Comparison of ENCODE assay signal across 29 cellular contexts in genomic region chrX:19110642-19111041, GRCh38.
"Had no signal": no experiment of that assay in that cellular context is flagged by ENCODE, and none has a peak within 500 bp of the region (broad histone marks: within the 10 kb centered on the region; RNA-seq: fewer than 3 reads in every experiment).

No MANE protein-coding gene starts in this region.

- H3K4me3 Mint-ChIP-seq: stimulated activated effector memory CD8-positive, alpha-beta T cell treated with anti-CD3 and anti-CD28 coated beads, Interleukin-12 subunit alpha, Interleukin-12 subunit beta, amount 100 ng/mL, for 72 hours; stimulated activated memory B cell treated with anti-CD40 and anti-IgM and Interleukin-4, amounts not matched to agents 10 μg/mL and 1 μg/mL and 100 μg/mL, for 72 hours; stimulated activated naive B cell treated with anti-CD40 and anti-IgM and Interleukin-4, amounts not matched to agents 10 μg/mL and 1 μg/mL and 100 μg/mL, for 72 hours; stimulated activated naive CD8-positive, alpha-beta T cell treated with anti-CD3 and anti-CD28 coated beads, Interleukin-15, amount 100 ng/mL, for 72 hours; stimulated activated naive CD8-positive, alpha-beta T cell treated with anti-CD3 and anti-CD28 coated beads, Interleukin-15, Interleukin-2, amounts not matched to agents 100 ng/mL and 50 ng/mL, for 24 hours; type B pancreatic cell had no signal

- FAIRE-seq: urothelium cell line had no signal

- DNase-seq: stimulated activated CD4-positive, alpha-beta T cell treated with anti-CD3 and anti-CD28 coated beads, Interleukin-2, amount 100 ng/mL, for 48 hours; stimulated activated CD4-positive, alpha-beta T cell treated with anti-CD3 and anti-CD28 coated beads, Interleukin-4, amount 100 ng/mL, for 1 hour; stimulated activated CD4-positive, alpha-beta T cell treated with anti-CD3 and anti-CD28 coated beads, Interleukin-4, amount 100 ng/mL, for 24 hours; stimulated activated CD4-positive, alpha-beta T cell treated with anti-CD3 and anti-CD28 coated beads, Interleukin-4, amount 100 ng/mL, for 4 hours; stimulated activated CD8-positive, alpha-beta memory T cell treated with anti-CD3 and anti-CD28 coated beads, Interleukin-4, amount 100 ng/mL, for 48 hours; stimulated activated naive B cell treated with anti-CD40 and anti-IgM and Interleukin-4, amounts not matched to agents 10 μg/mL and 1 μg/mL and 100 μg/mL, for 72 hours; stimulated activated naive CD4-positive, alpha-beta T cell; stimulated activated naive CD4-positive, alpha-beta T cell treated with Interleukin-2 at 50 U/mL for 16 hours; stimulated activated naive CD8-positive, alpha-beta T cell treated with anti-CD3 and anti-CD28 coated beads, Interleukin-15, amount 100 ng/mL, for 72 hours; stimulated activated naive CD8-positive, alpha-beta T cell treated with anti-CD3 and anti-CD28 coated beads, Interleukin-15, Interleukin-2, amounts not matched to agents 100 U/mL and 50 U/mL, for 24 hours; stomach; substantia nigra; testis; thyroid gland; tibial artery; transverse colon; trophoblast cell; upper lobe of left lung; upper lobe of right lung; uterus had no signal

- H3K4me1 ChIP-seq: suprapubic skin, testis, thyroid gland, tibial artery, tibial nerve, transverse colon, upper lobe of left lung, upper lobe of right lung, uterus, vagina had no signal

- H3K4me3 ChIP-seq: stomach, suprapubic skin, testis, thoracic aorta, thyroid gland, tibial artery, tibial nerve, transverse colon, upper lobe of left lung, upper lobe of right lung, uterus, vagina had no signal

- H3K36me3 ChIP-seq: stomach, suprapubic skin, thoracic aorta, thyroid gland, tibial artery, tibial nerve, transverse colon, upper lobe of left lung, upper lobe of right lung, uterus, vagina had no signal

- H3K27ac ChIP-seq: stomach, suprapubic skin, testis, thoracic aorta, thyroid gland, tibial artery, tibial nerve, transverse colon, upper lobe of left lung, upper lobe of right lung, uterus, vagina had no signal

- H3K27me3 ChIP-seq: suprapubic skin, testis, thyroid gland, tibial artery, tibial nerve, transverse colon, upper lobe of left lung, upper lobe of right lung, uterus, vagina had no signal

- H3K27ac Mint-ChIP-seq: stimulated activated effector memory CD8-positive, alpha-beta T cell treated with anti-CD3 and anti-CD28 coated beads, Interleukin-12 subunit alpha, Interleukin-12 subunit beta, amount 100 ng/mL, for 72 hours; stimulated activated memory B cell treated with anti-CD40 and anti-IgM and Interleukin-4, amounts not matched to agents 10 μg/mL and 1 μg/mL and 100 μg/mL, for 72 hours; stimulated activated naive B cell treated with anti-CD40 and anti-IgM and Interleukin-4, amounts not matched to agents 10 μg/mL and 1 μg/mL and 100 μg/mL, for 72 hours; stimulated activated naive CD8-positive, alpha-beta T cell treated with anti-CD3 and anti-CD28 coated beads, Interleukin-15, Interleukin-2, amounts not matched to agents 100 ng/mL and 50 ng/mL, for 24 hours; type B pancreatic cell had no signal

- H3K9me3 Mint-ChIP-seq: stimulated activated effector memory CD8-positive, alpha-beta T cell treated with anti-CD3 and anti-CD28 coated beads, Interleukin-12 subunit alpha, Interleukin-12 subunit beta, amount 100 ng/mL, for 72 hours; stimulated activated memory B cell treated with anti-CD40 and anti-IgM and Interleukin-4, amounts not matched to agents 10 μg/mL and 1 μg/mL and 100 μg/mL, for 72 hours; stimulated activated naive CD8-positive, alpha-beta T cell treated with anti-CD3 and anti-CD28 coated beads, Interleukin-15, amount 100 ng/mL, for 72 hours; stimulated activated naive CD8-positive, alpha-beta T cell treated with anti-CD3 and anti-CD28 coated beads, Interleukin-15, Interleukin-2, amounts not matched to agents 100 ng/mL and 50 ng/mL, for 24 hours; type B pancreatic cell had no signal

- H3K36me3 Mint-ChIP-seq: stimulated activated effector memory CD8-positive, alpha-beta T cell treated with anti-CD3 and anti-CD28 coated beads, Interleukin-12 subunit alpha, Interleukin-12 subunit beta, amount 100 ng/mL, for 72 hours; stimulated activated memory B cell treated with anti-CD40 and anti-IgM and Interleukin-4, amounts not matched to agents 10 μg/mL and 1 μg/mL and 100 μg/mL, for 72 hours; type B pancreatic cell had no signal

- H3K9me3 ChIP-seq: stomach, suprapubic skin, testis, thoracic aorta, thyroid gland, tibial artery, tibial nerve, transverse colon, upper lobe of left lung, upper lobe of right lung, uterus, vagina had no signal

- H3K4me1 Mint-ChIP-seq: stimulated activated effector memory CD8-positive, alpha-beta T cell treated with anti-CD3 and anti-CD28 coated beads, Interleukin-12 subunit alpha, Interleukin-12 subunit beta, amount 100 ng/mL, for 72 hours; stimulated activated memory B cell treated with anti-CD40 and anti-IgM and Interleukin-4, amounts not matched to agents 10 μg/mL and 1 μg/mL and 100 μg/mL, for 72 hours; stimulated activated naive B cell treated with anti-CD40 and anti-IgM and Interleukin-4, amounts not matched to agents 10 μg/mL and 1 μg/mL and 100 μg/mL, for 72 hours; stimulated activated naive CD8-positive, alpha-beta T cell treated with anti-CD3 and anti-CD28 coated beads, Interleukin-15, amount 100 ng/mL, for 72 hours had no signal

- ATAC-seq: stimulated activated effector memory CD8-positive, alpha-beta T cell treated with anti-CD3 and anti-CD28 coated beads, Interleukin-12 subunit alpha, Interleukin-12 subunit beta, amount 100 ng/mL, for 72 hours; stimulated activated memory B cell treated with anti-CD40 and anti-IgM and Interleukin-4, amounts not matched to agents 10 μg/mL and 1 μg/mL and 100 μg/mL, for 72 hours; stimulated activated naive B cell treated with anti-CD40 and anti-IgM and Interleukin-4, amounts not matched to agents 10 μg/mL and 1 μg/mL and 100 μg/mL, for 72 hours; stimulated activated naive CD8-positive, alpha-beta T cell treated with anti-CD3 and anti-CD28 coated beads, Interleukin-15, amount 100 ng/mL, for 72 hours; stimulated activated naive CD8-positive, alpha-beta T cell treated with anti-CD3 and anti-CD28 coated beads, Interleukin-15, Interleukin-2, amounts not matched to agents 100 U/mL and 50 U/mL, for 24 hours; upper lobe of right lung had no signal
